ENCODE assay signal across 14 cellular contexts in the genomic region with DNA sequence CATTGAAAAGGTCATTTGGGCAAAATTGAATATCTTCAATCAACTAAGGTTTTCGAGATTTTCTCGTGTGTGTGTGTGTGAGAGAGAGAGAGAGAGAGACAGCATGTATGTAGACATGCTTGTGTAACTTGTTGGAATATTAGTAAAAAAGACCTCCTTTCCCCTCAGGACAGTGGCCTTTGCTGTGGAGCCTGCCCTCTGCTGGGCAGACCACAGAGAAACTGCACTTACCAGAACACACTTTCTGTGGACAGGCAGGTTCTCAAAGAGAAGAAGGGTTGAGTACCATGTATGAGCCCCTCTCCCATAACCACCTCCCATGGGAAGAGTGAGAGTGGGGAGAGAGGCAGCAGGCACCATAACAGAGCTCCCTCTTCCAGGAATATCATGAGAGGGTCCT. TPM values are rescaled to one million over a fixed set of nuclear protein-coding genes. Genes with fewer than 3 reads are reported as not detected.
DNase-seq lines count a peak whose midpoint lies in the region; ATAC-seq and TF ChIP-seq lines count a peak whose summit lies in the region.
"Had no signal": no experiment of that assay in that cellular context is flagged by ENCODE, and none has a peak within 500 bp of the region (broad histone marks: within the 10 kb centered on the region; RNA-seq: fewer than 3 reads in every experiment).

No MANE protein-coding gene starts in this region.

- peaks cover 7% of the 10 kb centered on the region; the same call in 1 of the 2 replicates for H3K4me1 ChIP-seq in Karpas-422 (ENCODE audit: low read length)
- H3K4me1 ChIP-seq: vagina had no signal

- no peak overlapping the region for H3K4me3 ChIP-seq in GM06990 (replicated peaks; ENCODE audit: low read depth, low read length)
- no peak overlapping the region for H3K4me3 ChIP-seq in Karpas-422 (ENCODE audit: low read length)
- no peak overlapping the region for H3K4me3 ChIP-seq in brain microvascular endothelial cell (ENCODE audit: low read depth, low read length)
- H3K4me3 ChIP-seq: vagina had no signal

- H3K4me2 ChIP-seq in Karpas-422 (ENCODE audit: low read depth, low read length, poor library complexity, severe bottlenecking): no peak overlapping the region

- ATAC-seq in HG03135 (IDR thresholded peaks at IDR 0.05; ENCODE audit: unreplicated experiment) (no peak), GM19328 (IDR thresholded peaks at IDR 0.05; ENCODE audit: unreplicated experiment) (no peak), HG03520 (IDR thresholded peaks at IDR 0.05; ENCODE audit: unreplicated experiment) (no peak)
- ATAC-seq: activated CD4-positive, alpha-beta T cell treated with anti-CD3 and anti-CD28 coated beads for 36 hours had no signal

- no peaks in the 10 kb centered on the region for H3K79me2 ChIP-seq in Karpas-422 (ENCODE audit: low read length)

- H3K27me3 Mint-ChIP-seq in nephron progenitor cell (ENCODE audit: low read depth, poor library complexity): no peaks in the 10 kb centered on the region

- no peaks in the 10 kb centered on the region for H4K20me1 ChIP-seq in Karpas-422 (ENCODE audit: insufficient read depth, low read depth, low read length)

- H3K9ac ChIP-seq in Karpas-422 (ENCODE audit: low read length): no peak overlapping the region

- H3K4me1 Mint-ChIP-seq in nephron progenitor cell: no peaks in the 10 kb centered on the region
- H3K4me1 Mint-ChIP-seq: activated CD4-positive, alpha-beta T cell treated with anti-CD3 and anti-CD28 coated beads for 36 hours had no signal

- H3K27me3 ChIP-seq in GM06990 (replicated peaks; ENCODE audit: control insufficient read depth, insufficient read depth, low read length): no peaks in the 10 kb centered on the region
- no peaks in the 10 kb centered on the region for H3K27me3 ChIP-seq in Karpas-422 (ENCODE audit: low read length)
- H3K27me3 ChIP-seq in brain microvascular endothelial cell (replicated peaks): no peaks in the 10 kb centered on the region
- H3K27me3 ChIP-seq: vagina had no signal

- no peak overlapping the region for H3K4me3 Mint-ChIP-seq in nephron progenitor cell
- H3K4me3 Mint-ChIP-seq: activated CD4-positive, alpha-beta T cell treated with anti-CD3 and anti-CD28 coated beads for 36 hours had no signal

- H3K9me2 ChIP-seq in Karpas-422 (replicated peaks; ENCODE audit: insufficient read depth, low read length): no peaks in the 10 kb centered on the region

- DNase-seq in GM06990 (ENCODE audit: extremely low read depth, insufficient read length) (no peak), Karpas-422 (peak; percentile 48), brain microvascular endothelial cell (no peak), nephron progenitor cell (no peak), cerebellar nuclear complex (lab: John Stamatoyannopoulos, UW) (no peak)
- DNase-seq: activated CD4-positive, alpha-beta T cell treated with anti-CD3 and anti-CD28 coated beads for 36 hours; activated naive CD4-positive, alpha-beta T cell treated with Interleukin-2 at 50 U/mL for 16 hours; effector memory CD4-positive, alpha-beta T cell; GDM1 had no signal

- TF ChIP-seq CTCF in GM06990 (IDR thresholded peaks at IDR 0.05; ENCODE audit: insufficient read depth, low read length, poor library complexity, severe bottlenecking) (peak; percentile 55), brain microvascular endothelial cell (IDR thresholded peaks at IDR 0.05; ENCODE audit: low read depth, low read length, missing control alignments) (peak; percentile 20), nephron progenitor cell (IDR thresholded peaks at IDR 0.05) (peak; percentile 41)

- no peaks in the 10 kb centered on the region for H3K9me3 ChIP-seq in Karpas-422 (ENCODE audit: low read length)
- H3K9me3 ChIP-seq: vagina had no signal

- in situ Hi-C loops in brain microvascular endothelial cell (cut with HindIII; ENCODE audit: low pct_ligation_motif_present, low sequenced_read_pairs): no loop called here

- no peaks in the 10 kb centered on the region for H3K9me3 Mint-ChIP-seq in nephron progenitor cell

- H2AFZ ChIP-seq in Karpas-422 (ENCODE audit: low read length): no peak overlapping the region

- H3K36me3 ChIP-seq in GM06990 (ENCODE audit: control insufficient read depth, insufficient read depth, low read length): no peaks in the 10 kb centered on the region
- H3K36me3 ChIP-seq in Karpas-422 (ENCODE audit: insufficient read depth, low read length): no peaks in the 10 kb centered on the region
- H3K36me3 ChIP-seq in brain microvascular endothelial cell (replicated peaks): no peaks in the 10 kb centered on the region
- H3K36me3 ChIP-seq: vagina had no signal

- H3K27ac Mint-ChIP-seq in nephron progenitor cell: no peak overlapping the region
- H3K27ac Mint-ChIP-seq: activated CD4-positive, alpha-beta T cell treated with anti-CD3 and anti-CD28 coated beads for 36 hours had no signal

- no peak overlapping the region for H3K27ac ChIP-seq in Karpas-422 (ENCODE audit: low read length)
- H3K27ac ChIP-seq in brain microvascular endothelial cell: no peak overlapping the region
- H3K27ac ChIP-seq: vagina had no signal

- peaks cover 69% of the 10 kb centered on the region for H3K36me3 Mint-ChIP-seq in nephron progenitor cell (ENCODE audit: low read depth)

RNA-seq across cellular contexts. Expression of gene CFAP90, which starts 45.6 kb away (rescaled TPM):
- not detected in 2 replicates for total RNA-seq in Karpas-422 (2014; rRNA removed; shearing (Covaris generic); ENCODE audit: low replicate concordance)
- total RNA-seq: activated CD4-positive, alpha-beta T cell treated with anti-CD3 and anti-CD28 coated beads for 36 hours; LHCN-M2 had no signal
